Comparison of ENCODE assay signal across 7 cellular contexts in the genomic region with DNA sequence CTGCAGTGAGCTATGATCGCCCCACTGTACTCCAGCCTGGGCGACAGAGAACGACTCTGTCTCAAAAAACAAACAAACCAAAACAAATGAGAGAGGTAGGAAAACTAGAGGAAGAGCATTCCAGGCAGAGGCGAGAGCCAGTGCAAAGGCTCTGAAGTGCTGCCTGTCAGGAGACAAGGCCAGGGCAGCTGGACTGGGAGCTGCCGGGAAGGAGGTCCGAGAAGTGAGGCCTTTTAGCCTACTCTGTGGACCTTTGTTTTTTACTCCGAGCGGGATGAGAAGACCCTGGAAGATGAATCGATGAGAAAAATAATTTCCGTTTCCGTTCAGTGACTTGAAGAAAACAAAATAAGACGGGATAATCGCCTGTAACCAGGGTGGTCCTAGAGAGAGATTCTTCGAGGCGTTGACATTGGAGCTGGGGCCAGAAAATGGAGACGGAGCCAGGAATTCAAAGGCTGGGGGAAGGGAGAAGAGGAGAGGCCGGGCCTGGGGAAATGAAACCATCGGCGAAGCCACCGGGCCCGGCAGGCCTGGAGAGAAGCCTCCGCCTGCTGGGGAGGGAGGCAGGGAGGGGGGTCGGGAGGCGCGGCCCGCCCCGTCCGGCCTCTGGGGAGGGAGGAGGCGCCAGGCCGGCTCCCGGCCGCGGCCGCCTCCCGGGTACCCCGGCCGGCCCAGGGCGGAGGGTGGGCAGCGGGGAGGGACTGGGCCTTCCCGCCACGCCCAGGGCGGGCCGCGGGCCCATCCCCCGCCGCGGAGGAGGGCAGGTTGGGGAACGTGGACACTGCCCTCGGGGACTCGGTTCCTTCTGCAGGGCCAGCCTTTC. TPM values are rescaled to one million over a fixed set of nuclear protein-coding genes. Genes with fewer than 3 reads are reported as not detected.
DNase-seq lines count a peak whose midpoint lies in the region; ATAC-seq, FAIRE-seq and TF ChIP-seq lines count a peak whose summit lies in the region.

No MANE protein-coding gene starts in this region.

- H3K4me3 Mint-ChIP-seq in activated T-cell treated with anti-CD3 and anti-CD28 coated beads, Interleukin-2, amount 50 U/mL, for 24 hours, result peak overlapping the region; percentile 83

- TF ChIP-seq POLR2A in GM12892 (IDR thresholded peaks at IDR 0.05; ENCODE audit: low read depth, low read length), result peak; percentile 47; the same call in 1 of the 2 replicates

- peak overlapping the region; percentile 98 for H3K27ac Mint-ChIP-seq in activated T-cell treated with anti-CD3 and anti-CD28 coated beads, Interleukin-2, amount 50 U/mL, for 24 hours

- peak; percentile 68 for ATAC-seq in HG03571 (IDR thresholded peaks at IDR 0.05; ENCODE audit: unreplicated experiment)
- peak; percentile 78 for ATAC-seq in stimulated activated naive CD8-positive, alpha-beta T cell treated with anti-CD3 and anti-CD28 coated beads, Interleukin-15, Interleukin-2, amounts not matched to agents 100 U/mL and 50 U/mL, for 24 hours

- no peak for TF ChIP-seq CTCF in epithelial cell of proximal tubule (conservative IDR thresholded peaks at IDR 0.05; ENCODE audit: low read depth, low read length)

- H3K4me1 Mint-ChIP-seq in activated T-cell treated with anti-CD3 and anti-CD28 coated beads, Interleukin-2, amount 50 U/mL, for 24 hours (ENCODE audit: low read depth), result peaks cover 12% of the 10 kb centered on the region

- H3K27me3 Mint-ChIP-seq in activated T-cell treated with anti-CD3 and anti-CD28 coated beads, Interleukin-2, amount 50 U/mL, for 24 hours, result no peaks in the 10 kb centered on the region

- DNase-seq in GM12892 (ENCODE audit: insufficient read length) (peak; percentile 89), NOMO-1 treated with dmso at 0.1 percent for 144 hours (lab: John Stamatoyannopoulos, UW; ENCODE audit: unreplicated experiment) (peak; percentile 88), epithelial cell of proximal tubule (ENCODE audit: low read depth) (no peak), middle frontal gyrus (ENCODE audit: extremely low spot score, low spot score) (peak; percentile 35)
- DNase-seq in activated T-cell treated with anti-CD3 and anti-CD28 coated beads, Interleukin-2, amount 50 U/mL, for 24 hours, result peak; percentile 73
- DNase-seq in stimulated activated naive CD8-positive, alpha-beta T cell treated with anti-CD3 and anti-CD28 coated beads, Interleukin-15, Interleukin-2, amounts not matched to agents 100 U/mL and 50 U/mL, for 24 hours, result peak; percentile 65

- no peaks in the 10 kb centered on the region for H3K36me3 Mint-ChIP-seq in activated T-cell treated with anti-CD3 and anti-CD28 coated beads, Interleukin-2, amount 50 U/mL, for 24 hours (ENCODE audit: low read depth)

- peak; percentile 83 for FAIRE-seq in GM12892 (lab: Jason Lieb, UNC)

- peak overlapping the region; percentile 42 for H3K4me3 ChIP-seq in epithelial cell of proximal tubule (ENCODE audit: low read depth, low read length)

- H3K9me3 Mint-ChIP-seq in activated T-cell treated with anti-CD3 and anti-CD28 coated beads, Interleukin-2, amount 50 U/mL, for 24 hours, result no peaks in the 10 kb centered on the region

RNA-seq across cellular contexts. Expression of gene SERTAD1, which starts 7.8 kb away (rescaled TPM):
- 3.2 TPM for polyA plus RNA-seq in GM12892 (2012; ENCODE audit: missing spikeins)
- 14.2 and 14.5 TPM in 2 replicates for total RNA-seq in epithelial cell of proximal tubule

RNA-seq across cellular contexts. Expression of gene SERTAD3, which starts 10.5 kb away (rescaled TPM):
- 13.0 TPM for polyA plus RNA-seq in GM12892 (2012; ENCODE audit: missing spikeins)
- 11.3 and 18.1 TPM in 2 replicates for total RNA-seq in epithelial cell of proximal tubule

RNA-seq across cellular contexts. Expression of gene PRX, which starts 20.4 kb away (rescaled TPM):
- 0.74 TPM for polyA plus RNA-seq in GM12892 (2012; ENCODE audit: missing spikeins)
- total RNA-seq in epithelial cell of proximal tubule, result 0.80 and 1.3 TPM in 2 replicates

RNA-seq across cellular contexts. Expression of gene BLVRB, which starts 31.9 kb away (rescaled TPM):
- polyA plus RNA-seq in GM12892 (2012; ENCODE audit: missing spikeins), result 26.2 TPM
- 29.0 and 34.0 TPM in 2 replicates for total RNA-seq in epithelial cell of proximal tubule

RNA-seq across cellular contexts. Expression of gene SPTBN4, which starts 33.2 kb away (rescaled TPM):
- 3.5 TPM for polyA plus RNA-seq in GM12892 (2012; ENCODE audit: missing spikeins)
- 0.14 and 0.17 TPM in 2 replicates for total RNA-seq in epithelial cell of proximal tubule
